Comparison of ENCODE assay signal across 1 cellular context in the genomic region with DNA sequence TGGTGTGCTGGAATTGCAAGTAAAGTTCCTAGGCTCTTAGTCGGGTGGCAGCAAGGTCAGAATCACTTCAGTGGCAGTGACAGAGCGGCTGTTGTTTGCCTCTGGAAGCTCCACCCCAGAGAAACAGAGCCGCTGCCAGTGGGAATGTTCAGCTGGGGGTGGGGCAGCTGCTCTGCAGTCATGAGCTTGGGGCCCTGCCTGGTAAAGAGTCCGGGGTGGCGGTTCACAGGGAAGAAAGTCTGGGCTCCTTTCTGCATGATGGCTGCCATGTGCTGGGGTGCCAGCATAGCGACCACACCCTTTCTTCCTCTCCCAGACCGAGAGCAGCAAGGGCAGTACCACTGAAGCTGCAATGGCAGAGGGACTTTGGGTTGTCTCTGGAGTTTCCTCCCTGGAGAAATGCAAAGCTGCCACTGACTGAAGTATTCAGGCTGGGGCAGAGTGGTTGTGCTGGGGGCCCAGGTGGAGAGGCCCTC.
TF ChIP-seq lines count a peak whose summit lies in the region.

No MANE protein-coding gene starts in this region.

TF ChIP-seq in HepG2, 621 proteins besides CTCF, POLR2A, EP300 and RAD21 (continued from another document and continues in another):
- TF ChIP-seq, protein P1, sequence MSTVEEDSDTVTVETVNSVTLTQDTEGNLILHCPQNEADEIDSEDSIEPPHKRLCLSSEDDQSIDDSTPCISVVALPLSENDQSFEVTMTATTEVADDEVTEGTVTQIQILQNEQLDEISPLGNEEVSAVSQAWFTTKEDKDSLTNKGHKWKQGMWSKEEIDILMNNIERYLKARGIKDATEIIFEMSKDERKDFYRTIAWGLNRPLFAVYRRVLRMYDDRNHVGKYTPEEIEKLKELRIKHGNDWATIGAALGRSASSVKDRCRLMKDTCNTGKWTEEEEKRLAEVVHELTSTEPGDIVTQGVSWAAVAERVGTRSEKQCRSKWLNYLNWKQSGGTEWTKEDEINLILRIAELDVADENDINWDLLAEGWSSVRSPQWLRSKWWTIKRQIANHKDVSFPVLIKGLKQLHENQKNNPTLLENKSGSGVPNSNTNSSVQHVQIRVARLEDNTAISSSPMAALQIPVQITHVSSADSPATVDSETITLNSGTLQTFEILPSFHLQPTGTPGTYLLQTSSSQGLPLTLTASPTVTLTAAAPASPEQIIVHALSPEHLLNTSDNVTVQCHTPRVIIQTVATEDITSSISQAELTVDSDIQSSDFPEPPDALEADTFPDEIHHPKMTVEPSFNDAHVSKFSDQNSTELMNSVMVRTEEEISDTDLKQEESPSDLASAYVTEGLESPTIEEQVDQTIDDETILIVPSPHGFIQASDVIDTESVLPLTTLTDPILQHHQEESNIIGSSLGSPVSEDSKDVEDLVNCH (CRISPR knock-in tag; IDR thresholded peaks at IDR 0.05) = no peak
- TF ChIP-seq ZNF839 (CRISPR knock-in tag; IDR thresholded peaks at IDR 0.05; ENCODE audit: borderline replicate concordance) (0 out of 2 replicates have a peak, but pooled peaks have one; percentile 34), ZNF83 (CRISPR knock-in tag; IDR thresholded peaks at IDR 0.05; ENCODE audit: borderline replicate concordance) (no peak), MED8 (CRISPR knock-in tag; IDR thresholded peaks at IDR 0.05; ENCODE audit: insufficient replicate concordance) (no peak), NR2F1 (CRISPR knock-in tag; IDR thresholded peaks at IDR 0.05) (no peak), SP5 (CRISPR knock-in tag; IDR thresholded peaks at IDR 0.05; ENCODE audit: borderline replicate concordance, low read depth) (peak; percentile 71), TEAD3 (CRISPR knock-in tag; optimal IDR thresholded peaks at IDR 0.05; ENCODE audit: borderline replicate concordance) (no peak), REXO4 (CRISPR knock-in tag; IDR thresholded peaks at IDR 0.05; ENCODE audit: borderline replicate concordance) (no peak), ZNF746 (CRISPR knock-in tag; IDR thresholded peaks at IDR 0.05) (no peak), EED (CRISPR knock-in tag; IDR thresholded peaks at IDR 0.05) (no peak), ZNF160 (CRISPR knock-in tag; IDR thresholded peaks at IDR 0.05) (no peak), ZNF292 (CRISPR knock-in tag; IDR thresholded peaks at IDR 0.05; ENCODE audit: borderline replicate concordance, low read depth) (peak; percentile 80; the same call in 1 of the 2 replicates), ZNF720 (CRISPR knock-in tag; IDR thresholded peaks at IDR 0.05) (no peak), KDM5B (CRISPR knock-in tag; IDR thresholded peaks at IDR 0.05; ENCODE audit: borderline replicate concordance) (no peak), ZNF660 (CRISPR knock-in tag; IDR thresholded peaks at IDR 0.05; ENCODE audit: borderline replicate concordance, low read depth) (no peak), MED13 (CRISPR knock-in tag; IDR thresholded peaks at IDR 0.05) (no peak), ZFP36L1 (CRISPR knock-in tag; IDR thresholded peaks at IDR 0.05) (no peak), AHR (CRISPR knock-in tag; IDR thresholded peaks at IDR 0.05) (no peak), NPAS2 (CRISPR knock-in tag; IDR thresholded peaks at IDR 0.05; ENCODE audit: borderline replicate concordance) (no peak), SIN3B (IDR thresholded peaks at IDR 0.05; ENCODE audit: low read length) (no peak), SNRNP70 (IDR thresholded peaks at IDR 0.05; ENCODE audit: low read depth, low read length) (no peak), ZNF136 (CRISPR knock-in tag; IDR thresholded peaks at IDR 0.05; ENCODE audit: low read depth) (no peak), ZNF616 (CRISPR knock-in tag; IDR thresholded peaks at IDR 0.05; ENCODE audit: low read depth) (no peak), SIX1 (CRISPR knock-in tag; IDR thresholded peaks at IDR 0.05; ENCODE audit: borderline replicate concordance) (no peak), HCFC1 (IDR thresholded peaks at IDR 0.05; ENCODE audit: low read depth, low read length) (no peak), ZNF121 (CRISPR knock-in tag; IDR thresholded peaks at IDR 0.05) (no peak), ZNF232 (CRISPR knock-in tag; IDR thresholded peaks at IDR 0.05; ENCODE audit: borderline replicate concordance) (no peak), ZFYVE20 (CRISPR knock-in tag; IDR thresholded peaks at IDR 0.05; ENCODE audit: borderline replicate concordance, low read depth) (no peak), MZF1 (CRISPR knock-in tag; IDR thresholded peaks at IDR 0.05; ENCODE audit: borderline replicate concordance) (no peak), ZNF788 (CRISPR knock-in tag; IDR thresholded peaks at IDR 0.05; ENCODE audit: borderline replicate concordance) (no peak), ZNF570 (CRISPR knock-in tag; IDR thresholded peaks at IDR 0.05; ENCODE audit: borderline replicate concordance) (no peak), ZNF674 (CRISPR knock-in tag; IDR thresholded peaks at IDR 0.05; ENCODE audit: low read depth) (no peak), TAF15 (IDR thresholded peaks at IDR 0.05; ENCODE audit: low read depth, low read length, poor library complexity, severe bottlenecking) (no peak), ZC3H4 (CRISPR knock-in tag; IDR thresholded peaks at IDR 0.05; ENCODE audit: borderline replicate concordance) (no peak), CBX1 (IDR thresholded peaks at IDR 0.05; ENCODE audit: low read depth) (peak; percentile 35)
- TF ChIP-seq, protein P2, sequence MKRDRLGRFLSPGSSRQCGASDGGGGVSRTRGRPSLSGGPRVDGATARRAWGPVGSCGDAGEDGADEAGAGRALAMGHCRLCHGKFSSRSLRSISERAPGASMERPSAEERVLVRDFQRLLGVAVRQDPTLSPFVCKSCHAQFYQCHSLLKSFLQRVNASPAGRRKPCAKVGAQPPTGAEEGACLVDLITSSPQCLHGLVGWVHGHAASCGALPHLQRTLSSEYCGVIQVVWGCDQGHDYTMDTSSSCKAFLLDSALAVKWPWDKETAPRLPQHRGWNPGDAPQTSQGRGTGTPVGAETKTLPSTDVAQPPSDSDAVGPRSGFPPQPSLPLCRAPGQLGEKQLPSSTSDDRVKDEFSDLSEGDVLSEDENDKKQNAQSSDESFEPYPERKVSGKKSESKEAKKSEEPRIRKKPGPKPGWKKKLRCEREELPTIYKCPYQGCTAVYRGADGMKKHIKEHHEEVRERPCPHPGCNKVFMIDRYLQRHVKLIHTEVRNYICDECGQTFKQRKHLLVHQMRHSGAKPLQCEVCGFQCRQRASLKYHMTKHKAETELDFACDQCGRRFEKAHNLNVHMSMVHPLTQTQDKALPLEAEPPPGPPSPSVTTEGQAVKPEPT (CRISPR knock-in tag; IDR thresholded peaks at IDR 0.05; ENCODE audit: low read depth) = no peak
- TF ChIP-seq, protein P3, sequence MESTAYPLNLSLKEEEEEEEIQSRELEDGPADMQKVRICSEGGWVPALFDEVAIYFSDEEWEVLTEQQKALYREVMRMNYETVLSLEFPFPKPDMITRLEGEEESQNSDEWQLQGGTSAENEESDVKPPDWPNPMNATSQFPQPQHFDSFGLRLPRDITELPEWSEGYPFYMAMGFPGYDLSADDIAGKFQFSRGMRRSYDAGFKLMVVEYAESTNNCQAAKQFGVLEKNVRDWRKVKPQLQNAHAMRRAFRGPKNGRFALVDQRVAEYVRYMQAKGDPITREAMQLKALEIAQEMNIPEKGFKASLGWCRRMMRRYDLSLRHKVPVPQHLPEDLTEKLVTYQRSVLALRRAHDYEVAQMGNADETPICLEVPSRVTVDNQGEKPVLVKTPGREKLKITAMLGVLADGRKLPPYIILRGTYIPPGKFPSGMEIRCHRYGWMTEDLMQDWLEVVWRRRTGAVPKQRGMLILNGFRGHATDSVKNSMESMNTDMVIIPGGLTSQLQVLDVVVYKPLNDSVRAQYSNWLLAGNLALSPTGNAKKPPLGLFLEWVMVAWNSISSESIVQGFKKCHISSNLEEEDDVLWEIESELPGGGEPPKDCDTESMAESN (CRISPR knock-in tag; conservative IDR thresholded peaks at IDR 0.05) = no peak
- TF ChIP-seq, protein P4, sequence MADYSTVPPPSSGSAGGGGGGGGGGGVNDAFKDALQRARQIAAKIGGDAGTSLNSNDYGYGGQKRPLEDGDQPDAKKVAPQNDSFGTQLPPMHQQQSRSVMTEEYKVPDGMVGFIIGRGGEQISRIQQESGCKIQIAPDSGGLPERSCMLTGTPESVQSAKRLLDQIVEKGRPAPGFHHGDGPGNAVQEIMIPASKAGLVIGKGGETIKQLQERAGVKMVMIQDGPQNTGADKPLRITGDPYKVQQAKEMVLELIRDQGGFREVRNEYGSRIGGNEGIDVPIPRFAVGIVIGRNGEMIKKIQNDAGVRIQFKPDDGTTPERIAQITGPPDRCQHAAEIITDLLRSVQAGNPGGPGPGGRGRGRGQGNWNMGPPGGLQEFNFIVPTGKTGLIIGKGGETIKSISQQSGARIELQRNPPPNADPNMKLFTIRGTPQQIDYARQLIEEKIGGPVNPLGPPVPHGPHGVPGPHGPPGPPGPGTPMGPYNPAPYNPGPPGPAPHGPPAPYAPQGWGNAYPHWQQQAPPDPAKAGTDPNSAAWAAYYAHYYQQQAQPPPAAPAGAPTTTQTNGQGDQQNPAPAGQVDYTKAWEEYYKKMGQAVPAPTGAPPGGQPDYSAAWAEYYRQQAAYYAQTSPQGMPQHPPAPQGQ (CRISPR knock-in tag; IDR thresholded peaks at IDR 0.05; ENCODE audit: borderline replicate concordance) = no peak
- TF ChIP-seq, protein P5, sequence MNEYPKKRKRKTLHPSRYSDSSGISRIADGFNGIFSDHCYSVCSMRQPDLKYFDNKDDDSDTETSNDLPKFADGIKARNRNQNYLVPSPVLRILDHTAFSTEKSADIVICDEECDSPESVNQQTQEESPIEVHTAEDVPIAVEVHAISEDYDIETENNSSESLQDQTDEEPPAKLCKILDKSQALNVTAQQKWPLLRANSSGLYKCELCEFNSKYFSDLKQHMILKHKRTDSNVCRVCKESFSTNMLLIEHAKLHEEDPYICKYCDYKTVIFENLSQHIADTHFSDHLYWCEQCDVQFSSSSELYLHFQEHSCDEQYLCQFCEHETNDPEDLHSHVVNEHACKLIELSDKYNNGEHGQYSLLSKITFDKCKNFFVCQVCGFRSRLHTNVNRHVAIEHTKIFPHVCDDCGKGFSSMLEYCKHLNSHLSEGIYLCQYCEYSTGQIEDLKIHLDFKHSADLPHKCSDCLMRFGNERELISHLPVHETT (CRISPR knock-in tag; conservative IDR thresholded peaks at IDR 0.05) = no peak
- TF ChIP-seq, protein P6, sequence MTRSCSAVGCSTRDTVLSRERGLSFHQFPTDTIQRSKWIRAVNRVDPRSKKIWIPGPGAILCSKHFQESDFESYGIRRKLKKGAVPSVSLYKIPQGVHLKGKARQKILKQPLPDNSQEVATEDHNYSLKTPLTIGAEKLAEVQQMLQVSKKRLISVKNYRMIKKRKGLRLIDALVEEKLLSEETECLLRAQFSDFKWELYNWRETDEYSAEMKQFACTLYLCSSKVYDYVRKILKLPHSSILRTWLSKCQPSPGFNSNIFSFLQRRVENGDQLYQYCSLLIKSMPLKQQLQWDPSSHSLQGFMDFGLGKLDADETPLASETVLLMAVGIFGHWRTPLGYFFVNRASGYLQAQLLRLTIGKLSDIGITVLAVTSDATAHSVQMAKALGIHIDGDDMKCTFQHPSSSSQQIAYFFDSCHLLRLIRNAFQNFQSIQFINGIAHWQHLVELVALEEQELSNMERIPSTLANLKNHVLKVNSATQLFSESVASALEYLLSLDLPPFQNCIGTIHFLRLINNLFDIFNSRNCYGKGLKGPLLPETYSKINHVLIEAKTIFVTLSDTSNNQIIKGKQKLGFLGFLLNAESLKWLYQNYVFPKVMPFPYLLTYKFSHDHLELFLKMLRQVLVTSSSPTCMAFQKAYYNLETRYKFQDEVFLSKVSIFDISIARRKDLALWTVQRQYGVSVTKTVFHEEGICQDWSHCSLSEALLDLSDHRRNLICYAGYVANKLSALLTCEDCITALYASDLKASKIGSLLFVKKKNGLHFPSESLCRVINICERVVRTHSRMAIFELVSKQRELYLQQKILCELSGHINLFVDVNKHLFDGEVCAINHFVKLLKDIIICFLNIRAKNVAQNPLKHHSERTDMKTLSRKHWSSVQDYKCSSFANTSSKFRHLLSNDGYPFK (CRISPR knock-in tag; IDR thresholded peaks at IDR 0.05; ENCODE audit: borderline replicate concordance) = peak; percentile 52; the same call in 1 of the 2 replicates
- TF ChIP-seq, protein P7, sequence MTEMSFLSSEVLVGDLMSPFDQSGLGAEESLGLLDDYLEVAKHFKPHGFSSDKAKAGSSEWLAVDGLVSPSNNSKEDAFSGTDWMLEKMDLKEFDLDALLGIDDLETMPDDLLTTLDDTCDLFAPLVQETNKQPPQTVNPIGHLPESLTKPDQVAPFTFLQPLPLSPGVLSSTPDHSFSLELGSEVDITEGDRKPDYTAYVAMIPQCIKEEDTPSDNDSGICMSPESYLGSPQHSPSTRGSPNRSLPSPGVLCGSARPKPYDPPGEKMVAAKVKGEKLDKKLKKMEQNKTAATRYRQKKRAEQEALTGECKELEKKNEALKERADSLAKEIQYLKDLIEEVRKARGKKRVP (CRISPR knock-in tag; IDR thresholded peaks at IDR 0.05) = no peak
- TF ChIP-seq, protein P8, sequence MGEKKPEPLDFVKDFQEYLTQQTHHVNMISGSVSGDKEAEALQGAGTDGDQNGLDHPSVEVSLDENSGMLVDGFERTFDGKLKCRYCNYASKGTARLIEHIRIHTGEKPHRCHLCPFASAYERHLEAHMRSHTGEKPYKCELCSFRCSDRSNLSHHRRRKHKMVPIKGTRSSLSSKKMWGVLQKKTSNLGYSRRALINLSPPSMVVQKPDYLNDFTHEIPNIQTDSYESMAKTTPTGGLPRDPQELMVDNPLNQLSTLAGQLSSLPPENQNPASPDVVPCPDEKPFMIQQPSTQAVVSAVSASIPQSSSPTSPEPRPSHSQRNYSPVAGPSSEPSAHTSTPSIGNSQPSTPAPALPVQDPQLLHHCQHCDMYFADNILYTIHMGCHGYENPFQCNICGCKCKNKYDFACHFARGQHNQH (CRISPR knock-in tag; IDR thresholded peaks at IDR 0.05) = no peak
- TF ChIP-seq, protein P9, sequence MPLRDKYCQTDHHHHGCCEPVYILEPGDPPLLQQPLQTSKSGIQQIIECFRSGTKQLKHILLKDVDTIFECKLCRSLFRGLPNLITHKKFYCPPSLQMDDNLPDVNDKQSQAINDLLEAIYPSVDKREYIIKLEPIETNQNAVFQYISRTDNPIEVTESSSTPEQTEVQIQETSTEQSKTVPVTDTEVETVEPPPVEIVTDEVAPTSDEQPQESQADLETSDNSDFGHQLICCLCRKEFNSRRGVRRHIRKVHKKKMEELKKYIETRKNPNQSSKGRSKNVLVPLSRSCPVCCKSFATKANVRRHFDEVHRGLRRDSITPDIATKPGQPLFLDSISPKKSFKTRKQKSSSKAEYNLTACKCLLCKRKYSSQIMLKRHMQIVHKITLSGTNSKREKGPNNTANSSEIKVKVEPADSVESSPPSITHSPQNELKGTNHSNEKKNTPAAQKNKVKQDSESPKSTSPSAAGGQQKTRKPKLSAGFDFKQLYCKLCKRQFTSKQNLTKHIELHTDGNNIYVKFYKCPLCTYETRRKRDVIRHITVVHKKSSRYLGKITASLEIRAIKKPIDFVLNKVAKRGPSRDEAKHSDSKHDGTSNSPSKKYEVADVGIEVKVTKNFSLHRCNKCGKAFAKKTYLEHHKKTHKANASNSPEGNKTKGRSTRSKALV (CRISPR knock-in tag; IDR thresholded peaks at IDR 0.05) = no peak
- TF ChIP-seq, protein P10, sequence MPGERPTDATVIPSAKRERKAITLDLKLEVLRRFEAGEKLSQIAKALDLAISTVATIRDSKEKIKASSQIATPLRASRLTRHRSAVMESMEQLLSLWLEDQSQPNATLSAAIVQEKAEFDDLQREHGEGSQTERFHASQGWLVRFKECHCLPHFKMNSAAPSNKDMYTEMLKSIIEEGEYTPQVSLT (CRISPR knock-in tag; IDR thresholded peaks at IDR 0.05; ENCODE audit: borderline replicate concordance, low read depth) = no peak
